In the genomic region with DNA sequence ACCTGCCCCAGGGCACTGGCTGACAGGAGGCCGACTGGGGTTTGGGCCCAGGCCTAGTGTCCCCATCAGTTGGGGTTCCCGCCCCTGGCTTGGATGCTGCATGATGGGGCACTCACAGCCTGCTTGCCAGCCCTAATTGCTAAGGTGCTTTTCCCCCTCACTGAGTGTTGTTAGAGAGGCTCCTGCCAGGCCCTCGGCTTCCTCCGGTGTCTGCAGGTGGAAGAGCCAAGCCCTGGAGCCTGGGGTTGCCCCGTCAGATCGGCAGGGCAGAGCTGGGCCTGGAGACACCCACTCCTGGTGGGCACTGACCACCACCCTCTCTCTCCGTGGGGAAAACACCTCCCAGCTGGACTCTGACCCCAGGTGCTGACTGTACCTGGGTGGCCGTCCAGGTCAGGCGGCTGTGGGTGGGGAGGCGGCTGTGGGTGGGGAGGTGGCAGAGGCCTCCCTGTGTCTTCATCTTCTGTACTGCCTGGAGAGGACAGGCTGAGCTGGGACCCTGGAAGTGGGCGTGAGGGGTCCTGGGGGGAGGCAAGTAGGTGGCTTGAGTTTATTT, we compare ENCODE assay signal across 24 cellular contexts. TPM values are rescaled to one million over a fixed set of nuclear protein-coding genes. Genes with fewer than 3 reads are reported as not detected.
"Had no signal": no experiment of that assay in that cellular context is flagged by ENCODE, and none has a peak within 500 bp of the region (broad histone marks: within the 10 kb centered on the region; RNA-seq: fewer than 3 reads in every experiment).

No MANE protein-coding gene starts in this region.

- H3K27ac Mint-ChIP-seq: activated CD8-positive, alpha-beta T cell treated with anti-CD3 and anti-CD28 coated beads, Interleukin-2, amount 10 ng/mL, durations not matched to agents 7 days and 5 days; activated naive CD8-positive, alpha-beta T cell; activated T-helper 1 cell treated with anti-CD3 and anti-CD28 coated beads, Interleukin-12 subunit alpha, Interleukin-12 subunit beta, Interleukin-2, Interleukin-4 antibody, amounts not matched to agents 30 ng/mL and 10 ng/mL and 1 ng/mL, durations not matched to agents 14 hours and 24 hours and 36 hours; brain; T-helper 17 cell; WTC11 had no signal

- H3K9me3 Mint-ChIP-seq: activated T-helper 1 cell treated with anti-CD3 and anti-CD28 coated beads, Interleukin-12 subunit alpha, Interleukin-12 subunit beta, Interleukin-2, Interleukin-4 antibody, amounts not matched to agents 30 ng/mL and 10 ng/mL and 1 ng/mL, durations not matched to agents 14 hours and 24 hours and 36 hours; brain; central memory CD8-positive, alpha-beta T cell; WTC11 had no signal

- H3K4me1 Mint-ChIP-seq: WTC11 had no signal

- H3K4me3 Mint-ChIP-seq: activated CD8-positive, alpha-beta T cell treated with anti-CD3 and anti-CD28 coated beads, Interleukin-2, amount 10 ng/mL, durations not matched to agents 7 days and 5 days; activated naive CD8-positive, alpha-beta T cell; activated T-helper 1 cell treated with anti-CD3 and anti-CD28 coated beads, Interleukin-12 subunit alpha, Interleukin-12 subunit beta, Interleukin-2, Interleukin-4 antibody, amounts not matched to agents 30 ng/mL and 10 ng/mL and 1 ng/mL, durations not matched to agents 14 hours and 24 hours and 36 hours; brain; central memory CD8-positive, alpha-beta T cell; T-helper 17 cell; WTC11 had no signal

- ATAC-seq: activated CD8-positive, alpha-beta T cell treated with anti-CD3 and anti-CD28 coated beads, Interleukin-2, amount 10 ng/mL, durations not matched to agents 7 days and 5 days; T-helper 17 cell had no signal

- H3K36me3 Mint-ChIP-seq: activated naive CD8-positive, alpha-beta T cell; brain; WTC11 had no signal

- H3K27me3 Mint-ChIP-seq: activated naive CD8-positive, alpha-beta T cell; brain; central memory CD8-positive, alpha-beta T cell; T-helper 17 cell had no signal

- DNase-seq: activated CD4-positive, alpha-beta T cell treated with anti-CD3 and anti-CD28 coated beads for 48 hours; activated CD4-positive, alpha-beta T cell treated with anti-CD3 and anti-CD28 coated beads, Interleukin-2, amount 50 U/mL, for 4 hours; activated CD4-positive, CD25-positive, alpha-beta regulatory T cell treated with anti-CD3 and anti-CD28 coated beads, Interleukin-2, amount 50 U/mL, for 72 hours; activated CD8-positive, alpha-beta memory T cell treated with anti-CD3 and anti-CD28 coated beads, Interleukin-2, amount 50 U/mL, for 48 hours; activated CD8-positive, alpha-beta T cell treated with anti-CD3 and anti-CD28 coated beads, Interleukin-2, amount 10 ng/mL, durations not matched to agents 7 days and 5 days; activated effector memory CD4-positive, alpha-beta T cell treated with Interleukin-2 at 50 U/mL for 16 hours; activated naive CD4-positive, alpha-beta T cell treated with Interleukin-2 at 50 U/mL for 16 hours; activated T-cell treated with anti-CD3 and anti-CD28 coated beads, Interleukin-2, amount 50 U/mL, for 1 hour; amygdala; KG1; NCI-H1048; NCI-H2029; NCI-H510A treated with DMSO at 0.1 percent for 48 hours; PC-3; SIG-M5; T-helper 17 cell; T-helper 9 cell had no signal

RNA-seq across cellular contexts. Expression of a gene that starts 14.2 kb away (rescaled TPM):
- total RNA-seq: activated CD8-positive, alpha-beta T cell treated with anti-CD3 and anti-CD28 coated beads, Interleukin-2, amount 10 ng/mL, durations not matched to agents 7 days and 5 days; activated T-helper 1 cell treated with anti-CD3 and anti-CD28 coated beads, Interleukin-12 subunit alpha, Interleukin-12 subunit beta, Interleukin-2, Interleukin-4 antibody, amounts not matched to agents 30 ng/mL and 10 ng/mL and 1 ng/mL, durations not matched to agents 14 hours and 24 hours and 36 hours; LHCN-M2; M059J; T-helper 17 cell had no signal
